In genomic region chr2:38731684-38732221, GRCh38 we compare ENCODE assay signal across 23 cellular contexts. TPM values are rescaled to one million over a fixed set of nuclear protein-coding genes. Genes with fewer than 3 reads are reported as not detected.
DNase-seq lines count a peak whose midpoint lies in the region; ATAC-seq and TF ChIP-seq lines count a peak whose summit lies in the region.
"Had no signal": no experiment of that assay in that cellular context is flagged by ENCODE, and none has a peak within 500 bp of the region (broad histone marks: within the 10 kb centered on the region; RNA-seq: fewer than 3 reads in every experiment).

No MANE protein-coding gene starts in this region.

- peaks cover 31% of the 10 kb centered on the region for H3K36me3 Mint-ChIP-seq in activated CD4-positive, alpha-beta memory T cell treated with anti-CD3 and anti-CD28 coated beads for 36 hours
- peaks cover 53% of the 10 kb centered on the region for H3K36me3 Mint-ChIP-seq in activated CD4-positive, alpha-beta memory T cell treated with anti-CD3 and anti-CD28 coated beads, Interleukin-2, amount 10 ng/mL, durations not matched to agents 7 days and 5 days (ENCODE audit: low read depth)
- H3K36me3 Mint-ChIP-seq in activated CD4-positive, alpha-beta T cell treated with anti-CD3 and anti-CD28 coated beads, Interleukin-2, amount 10 ng/mL, durations not matched to agents 7 days and 5 days (ENCODE audit: low read depth) = peaks cover 36% of the 10 kb centered on the region
- peaks cover 36% of the 10 kb centered on the region for H3K36me3 Mint-ChIP-seq in T-helper 2 cell treated with Interferon-gamma antibody and Interleukin-4, amounts not matched to agents 5 μg/mL and 100 μg/mL, for 36 hours (ENCODE audit: low read depth)

- H3K27me3 Mint-ChIP-seq in activated CD4-positive, alpha-beta memory T cell treated with anti-CD3 and anti-CD28 coated beads for 36 hours = no peaks in the 10 kb centered on the region
- no peaks in the 10 kb centered on the region for H3K27me3 Mint-ChIP-seq in activated CD4-positive, alpha-beta memory T cell treated with anti-CD3 and anti-CD28 coated beads, Interleukin-2, amount 10 ng/mL, durations not matched to agents 7 days and 5 days
- no peaks in the 10 kb centered on the region for H3K27me3 Mint-ChIP-seq in activated CD4-positive, alpha-beta T cell treated with anti-CD3 and anti-CD28 coated beads, Interleukin-2, amount 10 ng/mL, durations not matched to agents 7 days and 5 days
- no peaks in the 10 kb centered on the region for H3K27me3 Mint-ChIP-seq in T-helper 2 cell treated with Interferon-gamma antibody and Interleukin-4, amounts not matched to agents 5 μg/mL and 100 μg/mL, for 36 hours (ENCODE audit: low read depth)
- H3K27me3 Mint-ChIP-seq: CD8-positive, alpha-beta memory T cell had no signal

- H3K27me3 ChIP-seq in right atrium auricular region (no peaks in the 10 kb centered on the region), liver (ENCODE audit: control insufficient read depth in 4 of 4, insufficient read depth in 4 of 4, low read length in 3 of 4) (no peaks in the 10 kb centered on the region)
- H3K27me3 ChIP-seq: BLaER1 treated with 17β-estradiol and CSF1 and Interleukin-3, amounts not matched to agents 10 nM and 100 nM; MG63; SJSA1 had no signal

- 41% methylated on average over 14 of the region's 14 CpGs for WGBS in liver

- no peak for TF ChIP-seq CTCF in right atrium auricular region (IDR thresholded peaks at IDR 0.05)
- no peak for TF ChIP-seq CTCF in liver (IDR thresholded peaks at IDR 0.05; ENCODE audit: low read depth, low read length, missing input control)

- H3K9ac ChIP-seq in liver (ENCODE audit: low read depth in 1 of 2, low read length in 2 of 2) = peak overlapping the region in 1 of 2 donors; percentile 72
- H3K9ac ChIP-seq: BLaER1 treated with 17β-estradiol and CSF1 and Interleukin-3, amounts not matched to agents 10 nM and 100 nM had no signal

- no peaks in the 10 kb centered on the region for H3K9me3 Mint-ChIP-seq in activated CD4-positive, alpha-beta memory T cell treated with anti-CD3 and anti-CD28 coated beads for 36 hours
- H3K9me3 Mint-ChIP-seq in activated CD4-positive, alpha-beta memory T cell treated with anti-CD3 and anti-CD28 coated beads, Interleukin-2, amount 10 ng/mL, durations not matched to agents 7 days and 5 days = no peaks in the 10 kb centered on the region
- no peaks in the 10 kb centered on the region for H3K9me3 Mint-ChIP-seq in activated CD4-positive, alpha-beta T cell treated with anti-CD3 and anti-CD28 coated beads, Interleukin-2, amount 10 ng/mL, durations not matched to agents 7 days and 5 days
- H3K9me3 Mint-ChIP-seq in T-helper 2 cell treated with Interferon-gamma antibody and Interleukin-4, amounts not matched to agents 5 μg/mL and 100 μg/mL, for 36 hours = no peaks in the 10 kb centered on the region
- H3K9me3 Mint-ChIP-seq: CD8-positive, alpha-beta memory T cell had no signal

- peak; percentile 51 to 53 for TF ChIP-seq RAD21 in liver (IDR thresholded peaks at IDR 0.05)

- no peaks in the 10 kb centered on the region for H3K4me1 Mint-ChIP-seq in activated CD4-positive, alpha-beta memory T cell treated with anti-CD3 and anti-CD28 coated beads for 36 hours (ENCODE audit: low read depth)
- peaks cover 7% of the 10 kb centered on the region for H3K4me1 Mint-ChIP-seq in activated CD4-positive, alpha-beta memory T cell treated with anti-CD3 and anti-CD28 coated beads, Interleukin-2, amount 10 ng/mL, durations not matched to agents 7 days and 5 days
- no peaks in the 10 kb centered on the region for H3K4me1 Mint-ChIP-seq in activated CD4-positive, alpha-beta T cell treated with anti-CD3 and anti-CD28 coated beads, Interleukin-2, amount 10 ng/mL, durations not matched to agents 7 days and 5 days
- H3K4me1 Mint-ChIP-seq in T-helper 2 cell treated with Interferon-gamma antibody and Interleukin-4, amounts not matched to agents 5 μg/mL and 100 μg/mL, for 36 hours (ENCODE audit: low read depth) = peaks cover 2% of the 10 kb centered on the region

- intact Hi-C loops in activated CD4-positive, alpha-beta memory T cell treated with anti-CD3 and anti-CD28 coated beads for 36 hours (cut with micrococcal nuclease) = no loop called here
- intact Hi-C loops in Right ventricle myocardium inferior (cut with DNase I) = no loop called here

- no peak for ATAC-seq in Right ventricle myocardium inferior
- ATAC-seq: K562 had no signal

- no peak overlapping the region for H3K27ac Mint-ChIP-seq in activated CD4-positive, alpha-beta memory T cell treated with anti-CD3 and anti-CD28 coated beads for 36 hours
- no peak overlapping the region for H3K27ac Mint-ChIP-seq in activated CD4-positive, alpha-beta memory T cell treated with anti-CD3 and anti-CD28 coated beads, Interleukin-2, amount 10 ng/mL, durations not matched to agents 7 days and 5 days
- no peak overlapping the region for H3K27ac Mint-ChIP-seq in activated CD4-positive, alpha-beta T cell treated with anti-CD3 and anti-CD28 coated beads, Interleukin-2, amount 10 ng/mL, durations not matched to agents 7 days and 5 days
- no peak overlapping the region for H3K27ac Mint-ChIP-seq in T-helper 2 cell treated with Interferon-gamma antibody and Interleukin-4, amounts not matched to agents 5 μg/mL and 100 μg/mL, for 36 hours

- H3K36me3 ChIP-seq in right atrium auricular region (peaks cover 27% of the 10 kb centered on the region), liver (ENCODE audit: control insufficient read depth in 4 of 4, insufficient read depth in 3 of 4, low read depth in 1 of 4, low read length in 3 of 4) (peaks cover 2 to 16% (median 9%) of the 10 kb centered on the region in 4 donors)

- H3K4me3 Mint-ChIP-seq in activated CD4-positive, alpha-beta memory T cell treated with anti-CD3 and anti-CD28 coated beads for 36 hours = no peak overlapping the region
- H3K4me3 Mint-ChIP-seq in activated CD4-positive, alpha-beta memory T cell treated with anti-CD3 and anti-CD28 coated beads, Interleukin-2, amount 10 ng/mL, durations not matched to agents 7 days and 5 days = no peak overlapping the region
- H3K4me3 Mint-ChIP-seq in activated CD4-positive, alpha-beta T cell treated with anti-CD3 and anti-CD28 coated beads, Interleukin-2, amount 10 ng/mL, durations not matched to agents 7 days and 5 days = no peak overlapping the region
- no peak overlapping the region for H3K4me3 Mint-ChIP-seq in T-helper 2 cell treated with Interferon-gamma antibody and Interleukin-4, amounts not matched to agents 5 μg/mL and 100 μg/mL, for 36 hours
- H3K4me3 Mint-ChIP-seq: CD8-positive, alpha-beta memory T cell had no signal

- H3K4me1 ChIP-seq in right atrium auricular region (peaks cover 0 to 10% of the 10 kb centered on the region in 2 donors), liver (ENCODE audit: control insufficient read depth in 4 of 4, insufficient read depth in 4 of 4, low read length in 3 of 4) (peaks cover 19 to 44% (median 30%) of the 10 kb centered on the region in 4 donors)
- H3K4me1 ChIP-seq: SJSA1 had no signal

- no peak overlapping the region for H3K27ac ChIP-seq in right atrium auricular region
- H3K27ac ChIP-seq in liver (ENCODE audit: low read depth in 1 of 2, low read length in 2 of 2) = peak overlapping the region; percentile 70 to 84
- H3K27ac ChIP-seq: BLaER1 treated with 17β-estradiol and CSF1 and Interleukin-3, amounts not matched to agents 10 nM and 100 nM; SJSA1 had no signal

- DNase-seq in activated CD4-positive, alpha-beta memory T cell treated with anti-CD3 and anti-CD28 coated beads for 36 hours = peak; percentile 4
- no peak for DNase-seq in activated CD4-positive, alpha-beta memory T cell treated with anti-CD3 and anti-CD28 coated beads, Interleukin-2, amount 10 ng/mL, durations not matched to agents 7 days and 5 days
- peak; percentile 58 for DNase-seq in right atrium auricular region (ENCODE audit: low spot score)
- no peak for DNase-seq in Right ventricle myocardium inferior (ENCODE audit: missing footprints)
- DNase-seq in putamen (ENCODE audit: low spot score) = no peak
- DNase-seq in activated CD4-positive, alpha-beta T cell treated with anti-CD3 and anti-CD28 coated beads, Interleukin-2, amount 10 ng/mL, durations not matched to agents 7 days and 5 days = no peak
- DNase-seq in T-helper 2 cell treated with Interferon-gamma antibody and Interleukin-4, amounts not matched to agents 5 μg/mL and 100 μg/mL, for 36 hours (ENCODE audit: low spot score) = no peak
- DNase-seq: 8988T; Calu3; CD8-positive, alpha-beta memory T cell; EL; GF-D8; MG63; NCI-H1417; NCI-H1694 treated with DMSO at 0.1 percent for 48 hours; NCI-H2081 treated with DMSO at 0.1 percent for 48 hours; NCI-H446 treated with DMSO at 0.1 percent for 48 hours; NCI-H526 treated with DMSO at 0.1 percent for 48 hours; OCI-M1 had no signal

- CTCF ChIA-PET in activated CD4-positive, alpha-beta memory T cell treated with anti-CD3 and anti-CD28 coated beads for 36 hours (lab: Charles Lee) = interaction anchor here (1.1 to 14.7 kb wide), 6 partner anchors 9 to 155 kb away, joined by 3 to 135 read pairs (median 10); no protein-coding TSS in a partner anchor
- CTCF ChIA-PET in activated CD4-positive, alpha-beta memory T cell treated with anti-CD3 and anti-CD28 coated beads, Interleukin-2, amount 10 ng/mL, durations not matched to agents 7 days and 5 days (lab: Charles Lee) = interaction anchor here (0.6 to 1.8 kb wide), 5 partner anchors 9 to 152 kb away, joined by 3 to 10 read pairs (median 3); no protein-coding TSS in a partner anchor
- CTCF ChIA-PET in activated CD4-positive, alpha-beta T cell treated with anti-CD3 and anti-CD28 coated beads, Interleukin-2, amount 10 ng/mL, durations not matched to agents 7 days and 5 days (lab: Charles Lee) = interaction anchor here (0.6 to 1.4 kb wide), 10 partner anchors 8 to 308 kb away, joined by 3 to 8 read pairs (median 3); no protein-coding TSS in a partner anchor

- H3K4me3 ChIP-seq in right atrium auricular region (no peak overlapping the region), liver (ENCODE audit: low read depth in 1 of 3, low read length in 3 of 3) (no peak overlapping the region)
- H3K4me3 ChIP-seq: BLaER1 treated with 17β-estradiol and CSF1 and Interleukin-3, amounts not matched to agents 10 nM and 100 nM; K562; MG63; SJSA1 had no signal

- no peaks in the 10 kb centered on the region for H3K9me3 ChIP-seq in right atrium auricular region
- H3K9me3 ChIP-seq in liver (ENCODE audit: control insufficient read depth in 4 of 4, low read length in 3 of 4) = no peaks in the 10 kb centered on the region
- H3K9me3 ChIP-seq: BLaER1 treated with 17β-estradiol and CSF1 and Interleukin-3, amounts not matched to agents 10 nM and 100 nM; MG63; SJSA1 had no signal

- POLR2A ChIA-PET in activated CD4-positive, alpha-beta memory T cell treated with anti-CD3 and anti-CD28 coated beads for 36 hours (lab: Charles Lee) = interaction anchor here (1.1 to 2.9 kb wide), 2 partner anchors 11 to 19 kb away, joined by 8 to 12 read pairs; partner anchors contain the start of gene SRSF7
- POLR2A ChIA-PET in activated CD4-positive, alpha-beta memory T cell treated with anti-CD3 and anti-CD28 coated beads, Interleukin-2, amount 10 ng/mL, durations not matched to agents 7 days and 5 days (lab: Charles Lee) = interaction anchor here (1.1 to 13.9 kb wide), 4 partner anchors 11 to 150 kb away, joined by 3 to 170 read pairs (median 24); partner anchors contain the start of gene SRSF7
- POLR2A ChIA-PET in activated CD4-positive, alpha-beta T cell treated with anti-CD3 and anti-CD28 coated beads, Interleukin-2, amount 10 ng/mL, durations not matched to agents 7 days and 5 days (lab: Charles Lee) = no interaction called here

RNA-seq across cellular contexts. Expression of gene SRSF7, which starts 19.4 kb away (rescaled TPM):
- 100 to 1,000 TPM; 276 to 279 TPM for total RNA-seq in activated CD4-positive, alpha-beta memory T cell treated with anti-CD3 and anti-CD28 coated beads for 36 hours
- 100 to 1,000 TPM; 243 to 249 TPM for total RNA-seq in activated CD4-positive, alpha-beta memory T cell treated with anti-CD3 and anti-CD28 coated beads, Interleukin-2, amount 10 ng/mL, durations not matched to agents 7 days and 5 days
- total RNA-seq in right atrium auricular region (10 to 100 TPM; 32.1 to 44.3 TPM), Right ventricle myocardium inferior (49.7 TPM), liver (10 to 100 TPM; 63.4 to 66.9 TPM)
- 100 to 1,000 TPM in 1 of 2 donors, 10 to 100 TPM in 1; 49.8 to 111 TPM for polyA plus RNA-seq in liver
- total RNA-seq in activated CD4-positive, alpha-beta T cell treated with anti-CD3 and anti-CD28 coated beads, Interleukin-2, amount 10 ng/mL, durations not matched to agents 7 days and 5 days = 100 to 1,000 TPM; 225 to 272 TPM

RNA-seq across cellular contexts. Expression of gene GEMIN6, which starts 46.3 kb away (rescaled TPM):
- total RNA-seq in activated CD4-positive, alpha-beta memory T cell treated with anti-CD3 and anti-CD28 coated beads for 36 hours = 10 to 100 TPM; 24.9 to 26.0 TPM
- total RNA-seq in activated CD4-positive, alpha-beta memory T cell treated with anti-CD3 and anti-CD28 coated beads, Interleukin-2, amount 10 ng/mL, durations not matched to agents 7 days and 5 days = 10 to 100 TPM; 12.0 to 15.3 TPM
- 1 to 10 TPM; 2.2 to 3.9 TPM for total RNA-seq in right atrium auricular region
- total RNA-seq in Right ventricle myocardium inferior = 6.1 TPM
- total RNA-seq in liver = 1 to 10 TPM; 4.5 to 6.3 TPM
- polyA plus RNA-seq in liver = 10 to 100 TPM in 1 of 2 donors, 1 to 10 TPM in 1; 5.0 to 13.9 TPM
- 10 to 100 TPM; 17.5 to 18.6 TPM for total RNA-seq in activated CD4-positive, alpha-beta T cell treated with anti-CD3 and anti-CD28 coated beads, Interleukin-2, amount 10 ng/mL, durations not matched to agents 7 days and 5 days

Comparison
In these comparisons a context has a peak if more than half of its experiments do, and no peak if none do; other contexts are left out.
1. DNase-seq: peak in activated CD4-positive, alpha-beta memory T cell treated with anti-CD3 and anti-CD28 coated beads for 36 hours (single experiment) and right atrium auricular region (single experiment); none in activated CD4-positive, alpha-beta memory T cell treated with anti-CD3 and anti-CD28 coated beads, Interleukin-2, amount 10 ng/mL, durations not matched to agents 7 days and 5 days (single experiment), Right ventricle myocardium inferior (single experiment), putamen (single experiment), activated CD4-positive, alpha-beta T cell treated with anti-CD3 and anti-CD28 coated beads, Interleukin-2, amount 10 ng/mL, durations not matched to agents 7 days and 5 days (single experiment) and T-helper 2 cell treated with Interferon-gamma antibody and Interleukin-4, amounts not matched to agents 5 μg/mL and 100 μg/mL, for 36 hours (single experiment).
2. H3K27ac ChIP-seq: peak in liver (2 of 2); none in right atrium auricular region (0 of 2).